ENCODE assay signal across 21 cellular contexts in genomic region chr6:65999288-65999791, GRCh38.
"Had no signal": no experiment of that assay in that cellular context is flagged by ENCODE, and none has a peak within 500 bp of the region (broad histone marks: within the 10 kb centered on the region; RNA-seq: fewer than 3 reads in every experiment).

No MANE protein-coding gene starts in this region.

- H3K36me3 ChIP-seq: esophagus squamous epithelium, gastroesophageal sphincter, neural progenitor cell, pancreas, prostate gland, right lobe of liver, thoracic aorta, transverse colon had no signal

- H3K4me1 ChIP-seq: esophagus squamous epithelium, gastroesophageal sphincter, neural progenitor cell, pancreas, prostate gland, right lobe of liver, transverse colon had no signal

- H3K36me3 Mint-ChIP-seq: mesothelial cell of epicardium; neural progenitor cell; stimulated activated naive B cell treated with anti-CD40 and anti-IgM and Interleukin-4, amounts not matched to agents 10 μg/mL and 1 μg/mL and 100 μg/mL, for 72 hours had no signal

- H3K27ac ChIP-seq: epithelial cell of prostate, esophagus squamous epithelium, gastroesophageal sphincter, neural progenitor cell, pancreas, prostate gland, right lobe of liver, thoracic aorta, transverse colon had no signal

- H3K27me3 ChIP-seq: esophagus squamous epithelium, gastroesophageal sphincter, neural progenitor cell, pancreas, right lobe of liver, transverse colon had no signal

- H3K4me3 ChIP-seq: esophagus squamous epithelium, gastroesophageal sphincter, neural progenitor cell, pancreas, prostate gland, right lobe of liver, thoracic aorta, transverse colon had no signal

- H3K27ac Mint-ChIP-seq: dendritic cell treated with granulocyte-macrophage colony-stimulating factor and Interleukin-4, amounts not matched to agents 40 ng/mL and 50 ng/mL, for 4 days; effector memory CD8-positive, alpha-beta T cell; mesothelial cell of epicardium; natural killer cell treated with Interleukin-12 subunit alpha and Interleukin-12 subunit beta and Interleukin-15 and Interleukin-18, amount 100 ng/mL, for 72 hours; neural progenitor cell; stimulated activated naive B cell treated with anti-CD40 and anti-IgM and Interleukin-4, amounts not matched to agents 10 μg/mL and 1 μg/mL and 100 μg/mL, for 72 hours; stimulated activated naive CD8-positive, alpha-beta T cell treated with anti-CD3 and anti-CD28 coated beads, Interleukin-15, amount 100 ng/mL, for 72 hours had no signal

- H3K4me1 Mint-ChIP-seq: mesothelial cell of epicardium; neural progenitor cell; stimulated activated naive B cell treated with anti-CD40 and anti-IgM and Interleukin-4, amounts not matched to agents 10 μg/mL and 1 μg/mL and 100 μg/mL, for 72 hours; stimulated activated naive CD8-positive, alpha-beta T cell treated with anti-CD3 and anti-CD28 coated beads, Interleukin-15, amount 100 ng/mL, for 72 hours had no signal

- H3K9me3 Mint-ChIP-seq: mesothelial cell of epicardium; stimulated activated naive CD8-positive, alpha-beta T cell treated with anti-CD3 and anti-CD28 coated beads, Interleukin-15, amount 100 ng/mL, for 72 hours had no signal

- DNase-seq: effector memory CD8-positive, alpha-beta T cell; esophagus squamous epithelium; foreskin fibroblast; glutamatergic neuron; left colon; occipital lobe; stimulated activated CD4-positive, alpha-beta T cell treated with anti-CD3 and anti-CD28 coated beads, Interleukin-2, amount 100 ng/mL, for 24 hours; stimulated activated CD4-positive, alpha-beta T cell treated with anti-CD3 and anti-CD28 coated beads, Interleukin-4, amount 100 ng/mL, for 4 hours; stimulated activated naive B cell treated with anti-CD40 and anti-IgM and Interleukin-4, amounts not matched to agents 10 μg/mL and 1 μg/mL and 100 μg/mL, for 72 hours; stimulated activated naive CD8-positive, alpha-beta T cell treated with anti-CD3 and anti-CD28 coated beads, Interleukin-15, amount 100 ng/mL, for 72 hours; transverse colon had no signal

- H3K27me3 Mint-ChIP-seq: dendritic cell treated with granulocyte-macrophage colony-stimulating factor and Interleukin-4, amounts not matched to agents 40 ng/mL and 50 ng/mL, for 4 days; effector memory CD8-positive, alpha-beta T cell; natural killer cell treated with Interleukin-12 subunit alpha and Interleukin-12 subunit beta and Interleukin-15 and Interleukin-18, amount 100 ng/mL, for 72 hours; stimulated activated naive B cell treated with anti-CD40 and anti-IgM and Interleukin-4, amounts not matched to agents 10 μg/mL and 1 μg/mL and 100 μg/mL, for 72 hours; stimulated activated naive CD8-positive, alpha-beta T cell treated with anti-CD3 and anti-CD28 coated beads, Interleukin-15, amount 100 ng/mL, for 72 hours had no signal

- H3K4me3 Mint-ChIP-seq: dendritic cell treated with granulocyte-macrophage colony-stimulating factor and Interleukin-4, amounts not matched to agents 40 ng/mL and 50 ng/mL, for 4 days; effector memory CD8-positive, alpha-beta T cell; mesothelial cell of epicardium; natural killer cell treated with Interleukin-12 subunit alpha and Interleukin-12 subunit beta and Interleukin-15 and Interleukin-18, amount 100 ng/mL, for 72 hours; neural progenitor cell; stimulated activated naive B cell treated with anti-CD40 and anti-IgM and Interleukin-4, amounts not matched to agents 10 μg/mL and 1 μg/mL and 100 μg/mL, for 72 hours; stimulated activated naive CD8-positive, alpha-beta T cell treated with anti-CD3 and anti-CD28 coated beads, Interleukin-15, amount 100 ng/mL, for 72 hours had no signal

- H3K9me3 ChIP-seq: gastroesophageal sphincter, pancreas, prostate gland, right lobe of liver, thoracic aorta, transverse colon had no signal
